18 cellular contexts compared by ENCODE assay signal in the genomic region with DNA sequence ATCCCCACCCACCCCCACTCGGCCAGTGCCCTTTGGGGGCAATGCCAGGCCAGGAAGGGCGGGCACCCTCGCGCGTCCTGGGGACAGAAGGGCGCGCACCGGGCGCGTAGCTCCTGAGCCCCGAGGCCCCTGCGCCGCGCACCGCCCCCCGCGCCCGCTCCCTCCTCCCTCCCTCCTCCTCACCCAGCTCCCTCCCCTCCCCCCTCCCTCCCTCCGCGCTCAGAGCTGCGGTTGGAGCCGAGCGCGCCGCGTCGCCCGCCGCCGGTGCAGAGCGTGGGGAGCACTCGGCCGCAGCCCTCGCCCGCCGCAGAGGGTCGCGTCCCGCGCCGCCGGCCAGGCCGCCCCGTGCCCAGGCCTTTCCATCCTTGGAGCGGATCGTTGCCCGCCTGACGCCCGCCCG. TPM values are rescaled to one million over a fixed set of nuclear protein-coding genes. Genes with fewer than 3 reads are reported as not detected.
DNase-seq lines count a peak whose midpoint lies in the region; ATAC-seq, FAIRE-seq and TF ChIP-seq lines count a peak whose summit lies in the region.
"Had no signal": no experiment of that assay in that cellular context is flagged by ENCODE, and none has a peak within 500 bp of the region (broad histone marks: within the 10 kb centered on the region; RNA-seq: fewer than 3 reads in every experiment).

A gene (plus strand): TSS at position 222 of the 400 bp plus-strand sequence. CDS start 18,606 bp downstream, outside the sequence.

- H3K4me1 ChIP-seq in A549 = peaks cover 19% of the 10 kb centered on the region
- peaks cover 32% of the 10 kb centered on the region for H3K4me1 ChIP-seq in BLaER1
- no peaks in the 10 kb centered on the region for H3K4me1 ChIP-seq in iPS-20b (ENCODE audit: insufficient read depth, low read length)
- H3K4me1 ChIP-seq in upper lobe of left lung = peaks cover 0 to 9% (median 0%) of the 10 kb centered on the region in 4 donors
- H3K4me1 ChIP-seq: lower lobe of right lung, right atrium auricular region had no signal

- H3K36me3 ChIP-seq in BLaER1 = no peaks in the 10 kb centered on the region
- no peaks in the 10 kb centered on the region for H3K36me3 ChIP-seq in SK-N-MC (ENCODE audit: insufficient read depth, low read length)
- H3K36me3 ChIP-seq in iPS-20b (ENCODE audit: insufficient read depth, low read depth, low read length) = no peaks in the 10 kb centered on the region
- no peaks in the 10 kb centered on the region for H3K36me3 ChIP-seq in upper lobe of left lung
- H3K36me3 ChIP-seq: lower lobe of right lung, right atrium auricular region had no signal

- no peak for FAIRE-seq in A549 (lab: Jason Lieb, UNC)

- no peak for DNase-seq in A549 (ENCODE audit: low read depth in 1 of 2, low spot score in 1 of 2)
- no peak for DNase-seq in SK-N-MC (ENCODE audit: low read depth, low spot score)
- no peak for DNase-seq in NCI-H2081 treated with DMSO at 0.1 percent for 48 hours (lab: John Stamatoyannopoulos, UW)
- DNase-seq in upper lobe of left lung = no peak
- DNase-seq: activated CD4-positive, alpha-beta T cell treated with anti-CD3 and anti-CD28 coated beads for 36 hours; activated naive CD4-positive, alpha-beta T cell treated with anti-CD3 and anti-CD28 coated beads, Interleukin-2, amount 10 ng/mL, durations not matched to agents 7 days and 5 days; C1 segment of cervical spinal cord; central memory CD4-positive, alpha-beta T cell; DMS79; Karpas-422; lower lobe of right lung; NCI-H1694 treated with DMSO at 0.1 percent for 48 hours; NK-92 treated with Interleukin-12 subunit alpha and Interleukin-12 subunit beta, amount 100 ng/mL, for 24 hours had no signal

- peak within 1 kb of the TSS; percentile 74 for H3K4me2 ChIP-seq in A549
- H3K4me2 ChIP-seq in BLaER1 = peak within 1 kb of the TSS; percentile 39; the same call in 1 of the 2 replicates

- no peaks in the 10 kb centered on the region for H3K9me3 ChIP-seq in A549
- H3K9me3 ChIP-seq in BLaER1 = no peaks in the 10 kb centered on the region
- no peaks in the 10 kb centered on the region for H3K9me3 ChIP-seq in SK-N-MC (ENCODE audit: low read depth, low read length)
- no peaks in the 10 kb centered on the region for H3K9me3 ChIP-seq in iPS-20b (ENCODE audit: insufficient read depth, low read depth, low read length)
- H3K9me3 ChIP-seq in upper lobe of left lung = no peaks in the 10 kb centered on the region
- H3K9me3 ChIP-seq: lower lobe of right lung, right atrium auricular region had no signal

- TF ChIP-seq RAD21 in A549 (conservative IDR thresholded peaks at IDR 0.05 in 1 of 2, IDR thresholded peaks at IDR 0.05 in 1 of 2) = no peak

- H4K20me1 ChIP-seq in BLaER1 = peaks cover 24% of the 10 kb centered on the region; the same call in 1 of the 2 replicates

- no peak for TF ChIP-seq CTCF in A549 (IDR thresholded peaks at IDR 0.05)
- no peak for TF ChIP-seq CTCF in upper lobe of left lung (IDR thresholded peaks at IDR 0.05)

- H3K27me3 ChIP-seq in BLaER1 = peaks cover 78% of the 10 kb centered on the region
- H3K27me3 ChIP-seq in iPS-20b (ENCODE audit: insufficient read depth, low read length) = peaks cover 65% of the 10 kb centered on the region
- H3K27me3 ChIP-seq in upper lobe of left lung = peaks cover 0 to 28% (median 0%) of the 10 kb centered on the region in 4 donors

- no CpG with 5 or more reads among the region's 50 CpGs for WGBS in A549 (ENCODE audit: missing lambda C conversion rate)
- WGBS in upper lobe of left lung, 2 donors = 34% methylated on average over 4 of the region's 50 CpGs; no CpG with 5 or more reads in 1 of the 2 donors

- POLR2A ChIA-PET in A549 (lab: Yijun Ruan, JAX) = no interaction called here

- TF ChIP-seq POLR2A in A549 (IDR thresholded peaks at IDR 0.05; ENCODE audit: low read length) (no peak), upper lobe of left lung (IDR thresholded peaks at IDR 0.05) (no peak)

- TF ChIP-seq EP300 in A549 (IDR thresholded peaks at IDR 0.05) (no peak), upper lobe of left lung (IDR thresholded peaks at IDR 0.05) (no peak)

- ATAC-seq in A549 (no peak), upper lobe of left lung (ENCODE audit: low FRiP score in 2 of 2) (no peak), GM18861 (IDR thresholded peaks at IDR 0.05; ENCODE audit: unreplicated experiment) (no peak)
- ATAC-seq: activated CD4-positive, alpha-beta T cell treated with anti-CD3 and anti-CD28 coated beads for 36 hours; lower lobe of right lung had no signal

- H3K27ac ChIP-seq in A549 (peak within 1 kb of the TSS in 1 of 2 experiments; percentile 49; a peak in 1 of 6 replicates), BLaER1 (no peak within 1 kb of the TSS), SK-N-MC (no peak within 1 kb of the TSS), iPS-20b (ENCODE audit: low read length) (no peak within 1 kb of the TSS), upper lobe of left lung (no peak within 1 kb of the TSS)
- H3K27ac ChIP-seq: lower lobe of right lung, right atrium auricular region had no signal

- peak within 1 kb of the TSS; percentile 38 for H3K4me3 ChIP-seq in A549
- H3K4me3 ChIP-seq in BLaER1 = no peak within 1 kb of the TSS
- H3K4me3 ChIP-seq in SK-N-MC = peak within 1 kb of the TSS; percentile 76
- peak within 1 kb of the TSS; percentile 49; the same call in 1 of the 2 replicates for H3K4me3 ChIP-seq in iPS-20b (ENCODE audit: low read length)
- no peak within 1 kb of the TSS for H3K4me3 ChIP-seq in upper lobe of left lung
- H3K4me3 ChIP-seq: lower lobe of right lung, right atrium auricular region had no signal

- CTCF ChIA-PET in A549 (lab: Yijun Ruan, JAX) = interaction anchor here (3.4 kb wide), 1 partner anchor 10 kb away, joined by 17 read pairs; no protein-coding TSS in a partner anchor

- H3K9ac ChIP-seq in BLaER1 (no peak within 1 kb of the TSS), SK-N-MC (ENCODE audit: insufficient read length) (peak within 1 kb of the TSS; percentile 32), iPS-20b (ENCODE audit: low read depth, low read length) (no peak within 1 kb of the TSS)

TF ChIP-seq in A549, 52 proteins besides CTCF, POLR2A, EP300 and RAD21:
- no peak for TF ChIP-seq ZFP36 (IDR thresholded peaks at IDR 0.05; ENCODE audit: borderline replicate concordance, partially characterized antibody)
- TF ChIP-seq JUNB (IDR thresholded peaks at IDR 0.05) = no peak
- TF ChIP-seq GATA3 (IDR thresholded peaks at IDR 0.05; ENCODE audit: borderline replicate concordance) = no peak
- no peak for TF ChIP-seq FOXS1 (CRISPR knock-in tag; IDR thresholded peaks at IDR 0.05)
- no peak for TF ChIP-seq ZNF302 (CRISPR knock-in tag; IDR thresholded peaks at IDR 0.05)
- TF ChIP-seq MAZ (IDR thresholded peaks at IDR 0.05; ENCODE audit: borderline replicate concordance, low read depth, low read length) = no peak

RNA-seq across cellular contexts. Expression of the gene that starts here (rescaled TPM):
- polyA plus RNA-seq in A549 (2011; rRNA removed) (0.08 and 0.13 TPM in 2 replicates), A549 (2017; fragmentation: RNase III; extraction: RNeasy Plus Mini Kit Qiagen cat#74134 plus additional on column Dnase treatment) (0.21 to 0.30 TPM (median 0.22 TPM) in 3 replicates)
- 0.26 and 0.39 TPM in 2 replicates for polyA plus RNA-seq in A549 (2012; cell fraction: cytosol; rRNA removed)
- polyA plus RNA-seq in A549 (2012; cell fraction: nucleus; rRNA removed) = 0.98 and 1.1 TPM in 2 replicates
- 0.24 TPM in 1 of 2 replicates, not detected in the other for polyA minus RNA-seq in A549 (2011; rRNA and poly(A)+ RNA removed)
- total RNA-seq in upper lobe of left lung = under 1 TPM in 4 of 6 donors, not detected in 2; 0.10 to 0.55 (median 0.33) TPM
- total RNA-seq: activated CD4-positive, alpha-beta T cell treated with anti-CD3 and anti-CD28 coated beads for 36 hours; lower lobe of right lung; right atrium auricular region; T-helper 2 cell treated with Interferon-gamma antibody and Interleukin-4, amounts not matched to agents 100 ng/mL and 5 ng/mL, for 36 hours had no signal

Comparison
In these comparisons a context has a peak if more than half of its experiments do, and no peak if none do; other contexts are left out.
1. H3K4me3 ChIP-seq: peak in A549 (single experiment), SK-N-MC (single experiment) and iPS-20b (single experiment); none in BLaER1 (single experiment) and upper lobe of left lung (0 of 4).